Comparison of ENCODE assay signal across 16 cellular contexts in genomic region chr10:77385315-77385714, GRCh38.
"Had no signal": no experiment of that assay in that cellular context is flagged by ENCODE, and none has a peak within 500 bp of the region (broad histone marks: within the 10 kb centered on the region; RNA-seq: fewer than 3 reads in every experiment).

No MANE protein-coding gene starts in this region.

- H3K27me3 ChIP-seq: esophagus muscularis mucosa, gastrocnemius medialis had no signal

- H3K36me3 Mint-ChIP-seq: naive thymus-derived CD4-positive, alpha-beta T cell had no signal

- H3K9me3 Mint-ChIP-seq: central memory CD8-positive, alpha-beta T cell; effector memory CD8-positive, alpha-beta T cell; naive thymus-derived CD4-positive, alpha-beta T cell; nephron progenitor cell had no signal

- H3K27ac ChIP-seq: epithelial cell of prostate, gastrocnemius medialis, neutrophil, psoas muscle had no signal

- H3K27ac Mint-ChIP-seq: effector memory CD8-positive, alpha-beta T cell; naive thymus-derived CD4-positive, alpha-beta T cell; nephron progenitor cell had no signal

- H3K9me3 ChIP-seq: esophagus muscularis mucosa, gastrocnemius medialis, neutrophil, psoas muscle, transverse colon had no signal

- H3K4me3 ChIP-seq: esophagus muscularis mucosa, gastrocnemius medialis, psoas muscle, transverse colon had no signal

- DNase-seq: effector memory CD8-positive, alpha-beta T cell; gastrocnemius medialis; kidney; left cardiac atrium; left ventricle myocardium superior; naive thymus-derived CD4-positive, alpha-beta T cell; nephron progenitor cell; psoas muscle; stimulated activated CD4-positive, alpha-beta T cell treated with anti-CD3 and anti-CD28 coated beads, Interleukin-2, amount 100 ng/mL, for 24 hours; stimulated activated naive CD4-positive, alpha-beta T cell treated with Interleukin-2 at 50 U/mL for 16 hours; transverse colon had no signal

- H3K4me1 ChIP-seq: psoas muscle had no signal

- H3K36me3 ChIP-seq: esophagus muscularis mucosa, gastrocnemius medialis, neutrophil, transverse colon had no signal

- H3K4me3 Mint-ChIP-seq: central memory CD8-positive, alpha-beta T cell; effector memory CD8-positive, alpha-beta T cell; naive thymus-derived CD4-positive, alpha-beta T cell; nephron progenitor cell had no signal

- ATAC-seq: effector memory CD8-positive, alpha-beta T cell; gastrocnemius medialis; left cardiac atrium; left ventricle myocardium superior; naive thymus-derived CD4-positive, alpha-beta T cell; psoas muscle; sciatic nerve had no signal
